ENCODE assay signal across 25 cellular contexts in genomic region chr14:81313200-81313599, GRCh38.
DNase-seq lines count a peak whose midpoint lies in the region; ATAC-seq and TF ChIP-seq lines count a peak whose summit lies in the region.
"Had no signal": no experiment of that assay in that cellular context is flagged by ENCODE, and none has a peak within 500 bp of the region (broad histone marks: within the 10 kb centered on the region; RNA-seq: fewer than 3 reads in every experiment).

No MANE protein-coding gene starts in this region.

- H3K4me3 ChIP-seq in hepatocyte (no peak overlapping the region), smooth muscle cell (no peak overlapping the region), MM.1S (ENCODE audit: low read length) (no peak overlapping the region)
- H3K4me3 ChIP-seq: heart left ventricle, SK-N-MC, thoracic aorta had no signal

- H3K9me3 ChIP-seq in hepatocyte (ENCODE audit: low read depth) (no peaks in the 10 kb centered on the region), smooth muscle cell (replicated peaks; ENCODE audit: low read depth) (no peaks in the 10 kb centered on the region), MM.1S (replicated peaks; ENCODE audit: insufficient read depth, low read length) (no peaks in the 10 kb centered on the region)
- H3K9me3 ChIP-seq: heart left ventricle, thoracic aorta had no signal

- TF ChIP-seq CTCF in brain (conservative IDR thresholded peaks at IDR 0.05) (no peak), hepatocyte (IDR thresholded peaks at IDR 0.05; ENCODE audit: poor library complexity) (no peak), smooth muscle cell (IDR thresholded peaks at IDR 0.05; ENCODE audit: borderline replicate concordance, insufficient read depth, poor library complexity, severe bottlenecking) (no peak), MM.1S (IDR thresholded peaks at IDR 0.05; ENCODE audit: low read length) (no peak)

- no peaks in the 10 kb centered on the region for H3K36me3 ChIP-seq in hepatocyte (replicated peaks; ENCODE audit: insufficient read depth, low read depth)
- H3K36me3 ChIP-seq in smooth muscle cell (ENCODE audit: low read depth): no peaks in the 10 kb centered on the region
- no peaks in the 10 kb centered on the region for H3K36me3 ChIP-seq in MM.1S (replicated peaks; ENCODE audit: insufficient read depth, low read length)
- H3K36me3 ChIP-seq: heart left ventricle, thoracic aorta had no signal

- no peaks in the 10 kb centered on the region for H3K9me2 ChIP-seq in hepatocyte (replicated peaks; ENCODE audit: insufficient read depth)
- H3K9me2 ChIP-seq in MM.1S (replicated peaks; ENCODE audit: insufficient read depth, low read length): no peaks in the 10 kb centered on the region

- H3K79me2 ChIP-seq in hepatocyte: peaks cover 43% of the 10 kb centered on the region
- peaks cover 15% of the 10 kb centered on the region for H3K79me2 ChIP-seq in smooth muscle cell (ENCODE audit: low read depth)
- no peaks in the 10 kb centered on the region for H3K79me2 ChIP-seq in MM.1S (ENCODE audit: low read length)

- peak overlapping the region; percentile 2 to 95 (median 21) for H3K27ac Mint-ChIP-seq in brain
- H3K27ac Mint-ChIP-seq: activated CD4-positive, alpha-beta T cell treated with anti-CD3 and anti-CD28 coated beads, Interleukin-2, amount 10 ng/mL, durations not matched to agents 7 days and 5 days; activated naive CD4-positive, alpha-beta T cell treated with anti-CD3 and anti-CD28 coated beads, Interleukin-2, amount 10 ng/mL, durations not matched to agents 7 days and 5 days; IgD-negative memory B cell; naive B cell; stimulated activated memory B cell treated with anti-CD40 and anti-IgM and Interleukin-4, amounts not matched to agents 10 μg/mL and 1 μg/mL and 100 μg/mL, for 72 hours had no signal

- H3K27me3 ChIP-seq in hepatocyte (no peaks in the 10 kb centered on the region), smooth muscle cell (ENCODE audit: low read depth) (no peaks in the 10 kb centered on the region), MM.1S (replicated peaks; ENCODE audit: insufficient read depth, low read length) (no peaks in the 10 kb centered on the region)

- H3F3A ChIP-seq in smooth muscle cell (ENCODE audit: low read depth) (no peaks in the 10 kb centered on the region), MM.1S (ENCODE audit: insufficient read depth, low read length) (no peaks in the 10 kb centered on the region)

- H3K4me2 ChIP-seq in hepatocyte (no peak overlapping the region), smooth muscle cell (no peak overlapping the region), MM.1S (ENCODE audit: low read depth, low read length) (no peak overlapping the region)

- ATAC-seq in HG03280 (IDR thresholded peaks at IDR 0.05; ENCODE audit: unreplicated experiment): no peak
- no peak for ATAC-seq in HG02759 (IDR thresholded peaks at IDR 0.05; ENCODE audit: unreplicated experiment)
- ATAC-seq: left cardiac atrium; stimulated activated memory B cell treated with anti-CD40 and anti-IgM and Interleukin-4, amounts not matched to agents 10 μg/mL and 1 μg/mL and 100 μg/mL, for 72 hours had no signal

- H3K4me1 ChIP-seq in hepatocyte (ENCODE audit: insufficient read depth): peaks cover 22% of the 10 kb centered on the region
- H3K4me1 ChIP-seq in smooth muscle cell (ENCODE audit: low read depth): peaks cover 53% of the 10 kb centered on the region
- H3K4me1 ChIP-seq in MM.1S (ENCODE audit: low read length): peaks cover 7% of the 10 kb centered on the region

- peak overlapping the region in 1 of 5 experiments; percentile 9 for H3K4me3 Mint-ChIP-seq in brain
- H3K4me3 Mint-ChIP-seq: activated CD4-positive, alpha-beta T cell treated with anti-CD3 and anti-CD28 coated beads, Interleukin-2, amount 10 ng/mL, durations not matched to agents 7 days and 5 days; activated naive CD4-positive, alpha-beta T cell treated with anti-CD3 and anti-CD28 coated beads, Interleukin-2, amount 10 ng/mL, durations not matched to agents 7 days and 5 days; IgD-negative memory B cell; naive B cell; stimulated activated memory B cell treated with anti-CD40 and anti-IgM and Interleukin-4, amounts not matched to agents 10 μg/mL and 1 μg/mL and 100 μg/mL, for 72 hours had no signal

- H4K20me1 ChIP-seq in hepatocyte (ENCODE audit: insufficient read depth, poor library complexity, severe bottlenecking): no peaks in the 10 kb centered on the region
- H4K20me1 ChIP-seq in smooth muscle cell (ENCODE audit: low read depth): no peaks in the 10 kb centered on the region
- no peaks in the 10 kb centered on the region for H4K20me1 ChIP-seq in MM.1S (ENCODE audit: insufficient read depth, low read length)

- DNase-seq in NCI-H82 (lab: John Stamatoyannopoulos, UW) (peak; percentile 40), hepatocyte (ENCODE audit: low spot score) (no peak), smooth muscle cell (lab: John Stamatoyannopoulos, UW; ENCODE audit: unreplicated experiment) (no peak), MM.1S (no peak)
- DNase-seq: activated CD4-positive, alpha-beta T cell treated with anti-CD3 and anti-CD28 coated beads, Interleukin-2, amount 10 ng/mL, durations not matched to agents 7 days and 5 days; activated naive CD4-positive, alpha-beta T cell treated with anti-CD3 and anti-CD28 coated beads, Interleukin-2, amount 10 ng/mL, durations not matched to agents 7 days and 5 days; central memory CD4-positive, alpha-beta T cell; dermis blood vessel endothelial cell; EL; heart left ventricle; left cardiac atrium; mesenchymal stem cell; naive B cell; NCI-H1105 treated with DMSO at 0.1 percent for 48 hours; NCI-H2081 treated with DMSO at 0.1 percent for 48 hours; NCI-H526; RPMI8226; stimulated activated CD4-positive, alpha-beta T cell treated with anti-CD3 and anti-CD28 coated beads, Interleukin-2, amount 100 ng/mL, for 48 hours had no signal

- H2AFZ ChIP-seq in hepatocyte: no peak overlapping the region
- no peak overlapping the region for H2AFZ ChIP-seq in smooth muscle cell (ENCODE audit: low read depth)
- no peak overlapping the region for H2AFZ ChIP-seq in MM.1S (ENCODE audit: low read length)

- 65% methylated on average over 7 of the region's 7 CpGs for WGBS in hepatocyte (ENCODE audit: low lambda C conversion rate, missing lambda C conversion rate)
- 56% methylated on average over 7 of the region's 7 CpGs for WGBS in smooth muscle cell (ENCODE audit: low lambda C conversion rate)

- no peaks in the 10 kb centered on the region for H3K36me3 Mint-ChIP-seq in brain
- H3K36me3 Mint-ChIP-seq: activated naive CD4-positive, alpha-beta T cell treated with anti-CD3 and anti-CD28 coated beads, Interleukin-2, amount 10 ng/mL, durations not matched to agents 7 days and 5 days; naive B cell; stimulated activated memory B cell treated with anti-CD40 and anti-IgM and Interleukin-4, amounts not matched to agents 10 μg/mL and 1 μg/mL and 100 μg/mL, for 72 hours had no signal

- peaks cover 0 to 4% (median 0%) of the 10 kb centered on the region in 5 experiments for H3K9me3 Mint-ChIP-seq in brain
- H3K9me3 Mint-ChIP-seq: activated CD4-positive, alpha-beta T cell treated with anti-CD3 and anti-CD28 coated beads, Interleukin-2, amount 10 ng/mL, durations not matched to agents 7 days and 5 days; activated naive CD4-positive, alpha-beta T cell treated with anti-CD3 and anti-CD28 coated beads, Interleukin-2, amount 10 ng/mL, durations not matched to agents 7 days and 5 days had no signal

- peaks cover 3% of the 10 kb centered on the region for H3K27me3 Mint-ChIP-seq in brain
- H3K27me3 Mint-ChIP-seq: activated CD4-positive, alpha-beta T cell treated with anti-CD3 and anti-CD28 coated beads, Interleukin-2, amount 10 ng/mL, durations not matched to agents 7 days and 5 days; activated naive CD4-positive, alpha-beta T cell treated with anti-CD3 and anti-CD28 coated beads, Interleukin-2, amount 10 ng/mL, durations not matched to agents 7 days and 5 days had no signal

- peaks cover 61% of the 10 kb centered on the region for H3K4me1 Mint-ChIP-seq in brain
- H3K4me1 Mint-ChIP-seq: activated CD4-positive, alpha-beta T cell treated with anti-CD3 and anti-CD28 coated beads, Interleukin-2, amount 10 ng/mL, durations not matched to agents 7 days and 5 days; activated naive CD4-positive, alpha-beta T cell treated with anti-CD3 and anti-CD28 coated beads, Interleukin-2, amount 10 ng/mL, durations not matched to agents 7 days and 5 days had no signal

- H3K9ac ChIP-seq in smooth muscle cell (ENCODE audit: low read depth) (no peak overlapping the region), MM.1S (ENCODE audit: low read length) (no peak overlapping the region)

- peak overlapping the region; percentile 20 for H3K27ac ChIP-seq in hepatocyte
- H3K27ac ChIP-seq in smooth muscle cell (ENCODE audit: low read depth): peak overlapping the region; percentile 71
- no peak overlapping the region for H3K27ac ChIP-seq in MM.1S (ENCODE audit: low read length)
- H3K27ac ChIP-seq: heart left ventricle, SK-N-MC, thoracic aorta had no signal
